Comparison of ENCODE assay signal across 9 cellular contexts in the genomic region with DNA sequence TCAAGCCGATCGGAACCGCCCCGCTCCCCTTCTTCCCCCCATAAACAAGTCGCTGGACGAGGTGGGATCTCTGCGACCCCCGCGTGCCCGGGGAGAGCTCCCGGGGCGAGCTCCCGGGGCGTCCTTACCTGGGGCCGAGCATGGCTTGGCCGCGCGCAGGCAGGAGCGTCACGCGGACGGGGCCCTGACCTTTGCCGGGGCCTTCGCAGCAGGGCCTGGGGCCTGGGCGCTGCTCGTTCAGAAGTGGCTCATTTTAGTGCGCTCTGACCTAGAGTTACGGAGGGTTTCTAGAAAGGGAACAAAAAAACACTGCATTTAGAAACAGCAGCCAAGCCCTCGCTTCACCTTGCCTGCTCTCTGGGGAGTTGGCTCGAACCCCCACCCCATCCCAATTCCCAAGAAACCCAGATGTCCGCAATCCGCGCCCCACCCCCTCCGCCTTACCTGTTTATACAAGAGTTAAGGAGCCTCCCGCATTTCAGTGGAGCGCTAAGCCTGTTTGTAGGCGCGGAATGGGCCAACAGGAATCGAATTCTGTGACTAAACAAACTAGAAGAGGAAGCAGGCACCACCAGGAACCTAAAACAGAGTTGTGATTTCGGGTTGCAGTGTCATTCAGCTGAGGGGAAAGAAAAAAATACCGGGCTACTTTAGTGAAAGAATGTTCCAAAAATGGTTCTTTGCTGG. TPM values are rescaled to one million over a fixed set of nuclear protein-coding genes. Genes with fewer than 3 reads are reported as not detected.
DNase-seq lines count a peak whose midpoint lies in the region; ATAC-seq and TF ChIP-seq lines count a peak whose summit lies in the region.
"Had no signal": no experiment of that assay in that cellular context is flagged by ENCODE, and none has a peak within 500 bp of the region (broad histone marks: within the 10 kb centered on the region; RNA-seq: fewer than 3 reads in every experiment).

No MANE protein-coding gene starts in this region.

- H3K36me3 ChIP-seq in ascending aorta (no peaks in the 10 kb centered on the region), subcutaneous abdominal adipose tissue (ENCODE audit: control insufficient read depth in 5 of 5, insufficient read depth in 5 of 5, low read length in 5 of 5) (peaks cover 0 to 3% (median 0%) of the 10 kb centered on the region in 5 donors)

- H3K27me3 ChIP-seq in ascending aorta (no peaks in the 10 kb centered on the region), subcutaneous abdominal adipose tissue (ENCODE audit: control insufficient read depth in 5 of 5, insufficient read depth in 4 of 5, low read length in 5 of 5) (peaks cover 0 to 5% (median 0%) of the 10 kb centered on the region in 5 donors)

- H3K9me3 ChIP-seq in ascending aorta = no peaks in the 10 kb centered on the region
- H3K9me3 ChIP-seq in subcutaneous abdominal adipose tissue (ENCODE audit: control insufficient read depth in 5 of 5, low read length in 5 of 5) = no peaks in the 10 kb centered on the region

- TF ChIP-seq CTCF in ascending aorta (IDR thresholded peaks at IDR 0.05) = no peak

- H3K9ac ChIP-seq in subcutaneous abdominal adipose tissue (ENCODE audit: low read length in 5 of 5) = peak overlapping the region in 4 of 5 donors; percentile 68 to 90 (median 87)

- H3K4me1 ChIP-seq in ascending aorta (no peaks in the 10 kb centered on the region), subcutaneous abdominal adipose tissue (ENCODE audit: control insufficient read depth in 5 of 5, insufficient read depth in 5 of 5, low read length in 5 of 5) (peaks cover 0 to 35% (median 17%) of the 10 kb centered on the region in 5 donors)

- intact Hi-C loops in ascending aorta (cut with DNase I) = no loop called here

- H3K4me3 ChIP-seq in ascending aorta = peak overlapping the region; percentile 58 to 70
- peak overlapping the region; percentile 44 to 84 (median 74) for H3K4me3 ChIP-seq in subcutaneous abdominal adipose tissue (ENCODE audit: low read depth in 1 of 5, low read length in 5 of 5)
- H3K4me3 ChIP-seq: K562 had no signal

- peak; percentile 58 for ATAC-seq in GM19455 (IDR thresholded peaks at IDR 0.05; ENCODE audit: unreplicated experiment)
- peak; percentile 56 for ATAC-seq in HG03460 (IDR thresholded peaks at IDR 0.05; ENCODE audit: unreplicated experiment)

- peak overlapping the region; percentile 3 to 54 for H3K27ac ChIP-seq in ascending aorta
- H3K27ac ChIP-seq in subcutaneous abdominal adipose tissue (ENCODE audit: low read depth, low read length) = peak overlapping the region; percentile 60

- peak; percentile 82 for DNase-seq in DMS53 treated with DMSO at 0.1 percent for 48 hours (lab: John Stamatoyannopoulos, UW; ENCODE audit: unreplicated experiment)
- peak in 1 of 2 donors; percentile 13 for DNase-seq in ascending aorta (ENCODE audit: low spot score in 2 of 2)
- DNase-seq in left kidney (ENCODE audit: low read depth, low spot score) = peak; percentile 74
- no peak for DNase-seq in NK-92 treated with Interleukin-12 subunit alpha and Interleukin-12 subunit beta, amount 100 ng/mL, for 24 hours (lab: John Stamatoyannopoulos, UW)
- DNase-seq in NCI-H2171 treated with DMSO at 0.1 percent for 48 hours (lab: John Stamatoyannopoulos, UW) = no peak

RNA-seq across cellular contexts. Expression of a gene that starts 0.8 kb away (rescaled TPM):
- 7.1 TPM for total RNA-seq in ascending aorta

Comparison
In these comparisons a context has a peak if more than half of its experiments do, and no peak if none do; other contexts are left out.
1. DNase-seq: peak in DMS53 treated with DMSO at 0.1 percent for 48 hours (single experiment) and left kidney (single experiment); none in NK-92 treated with Interleukin-12 subunit alpha and Interleukin-12 subunit beta, amount 100 ng/mL, for 24 hours (single experiment) and NCI-H2171 treated with DMSO at 0.1 percent for 48 hours (single experiment).